19 cellular contexts compared by ENCODE assay signal in the genomic region with DNA sequence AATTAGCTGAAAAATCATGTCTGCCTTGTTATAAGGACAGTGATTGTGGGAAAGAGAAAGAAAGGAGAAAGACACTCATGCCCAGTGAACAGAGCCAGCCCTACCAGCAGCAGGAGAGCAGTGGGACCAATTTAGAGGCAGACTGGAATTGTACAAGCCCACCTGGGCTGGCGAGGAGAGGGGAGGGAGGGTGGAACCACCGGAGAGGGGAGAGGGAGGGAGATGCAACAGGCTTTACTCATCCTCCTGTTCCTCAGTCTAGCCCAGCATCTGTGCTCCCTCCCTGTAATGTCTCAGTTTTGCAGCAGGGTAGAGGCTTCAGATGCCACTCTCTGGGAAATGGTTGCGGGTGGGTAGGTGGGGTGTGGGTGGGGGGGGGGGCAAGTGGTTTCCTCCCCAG. TPM values are rescaled to one million over a fixed set of nuclear protein-coding genes. Genes with fewer than 3 reads are reported as not detected.
DNase-seq lines count a peak whose midpoint lies in the region; ATAC-seq and TF ChIP-seq lines count a peak whose summit lies in the region.
"Had no signal": no experiment of that assay in that cellular context is flagged by ENCODE, and none has a peak within 500 bp of the region (broad histone marks: within the 10 kb centered on the region; RNA-seq: fewer than 3 reads in every experiment).

No MANE protein-coding gene starts in this region.

- no peak for ATAC-seq in HG03354 (IDR thresholded peaks at IDR 0.05; ENCODE audit: poor library complexity, severe bottlenecking, unreplicated experiment)
- ATAC-seq in GM21515 (IDR thresholded peaks at IDR 0.05; ENCODE audit: unreplicated experiment), result no peak
- no peak for ATAC-seq in activated T-cell treated with anti-CD3 and anti-CD28 coated beads, Interleukin-2, amount 50 U/mL, for 4 hours
- ATAC-seq: CD8-positive, alpha-beta T cell; HCT116 had no signal

- H3K27me3 Mint-ChIP-seq in brain, result peaks cover 5% of the 10 kb centered on the region
- H3K27me3 Mint-ChIP-seq in neural crest cell (ENCODE audit: low read depth), result no peaks in the 10 kb centered on the region
- no peaks in the 10 kb centered on the region for H3K27me3 Mint-ChIP-seq in activated T-cell treated with anti-CD3 and anti-CD28 coated beads, Interleukin-2, amount 50 U/mL, for 4 hours (ENCODE audit: low read depth)
- H3K27me3 Mint-ChIP-seq: B cell; CD4-positive, CD25-positive, alpha-beta regulatory T cell had no signal

- H3K27ac Mint-ChIP-seq in brain (peak overlapping the region in 3 of 5 experiments; percentile 13 to 84 (median 30)), neural crest cell (ENCODE audit: unreplicated experiment) (peak overlapping the region; percentile 52)
- H3K27ac Mint-ChIP-seq: B cell; CD4-positive, CD25-positive, alpha-beta regulatory T cell; CD8-positive, alpha-beta T cell; H9; HFFc6 had no signal

- H3K36me3 Mint-ChIP-seq in brain, result peaks cover under 1% of the 10 kb centered on the region
- H3K36me3 Mint-ChIP-seq in neural crest cell (ENCODE audit: low read depth), result no peaks in the 10 kb centered on the region
- H3K36me3 Mint-ChIP-seq in activated T-cell treated with anti-CD3 and anti-CD28 coated beads, Interleukin-2, amount 50 U/mL, for 4 hours (ENCODE audit: insufficient read depth), result no peaks in the 10 kb centered on the region
- H3K36me3 Mint-ChIP-seq: CD8-positive, alpha-beta T cell had no signal

- H3K4me3 Mint-ChIP-seq in brain (no peak overlapping the region), neural crest cell (no peak overlapping the region)
- H3K4me3 Mint-ChIP-seq in activated T-cell treated with anti-CD3 and anti-CD28 coated beads, Interleukin-2, amount 50 U/mL, for 4 hours, result no peak overlapping the region
- H3K4me3 Mint-ChIP-seq: B cell; CD4-positive, CD25-positive, alpha-beta regulatory T cell; CD8-positive, alpha-beta T cell; H9; HFFc6 had no signal

- DNase-seq in NCI-H82 (lab: John Stamatoyannopoulos, UW), result peak; percentile 27
- DNase-seq in NCI-H82 treated with DMSO at 0.1 percent for 48 hours (lab: John Stamatoyannopoulos, UW; ENCODE audit: unreplicated experiment), result no peak
- peak; percentile 52 for DNase-seq in H7
- DNase-seq in neural crest cell (ENCODE audit: low read depth, low spot score), result no peak
- no peak for DNase-seq in activated T-cell treated with anti-CD3 and anti-CD28 coated beads, Interleukin-2, amount 50 U/mL, for 4 hours
- DNase-seq: Caco-2; CD4-positive, CD25-positive, alpha-beta regulatory T cell; CD8-positive, alpha-beta T cell; DMS153; DND-41; GM23248; H9; HFFc6 had no signal

- no peak for TF ChIP-seq CTCF in brain (conservative IDR thresholded peaks at IDR 0.05)
- no peak for TF ChIP-seq CTCF in neural crest cell (conservative IDR thresholded peaks at IDR 0.05)

- H3K4me1 Mint-ChIP-seq in brain (peaks cover 37% of the 10 kb centered on the region), neural crest cell (no peaks in the 10 kb centered on the region)
- peaks cover 7% of the 10 kb centered on the region for H3K4me1 Mint-ChIP-seq in activated T-cell treated with anti-CD3 and anti-CD28 coated beads, Interleukin-2, amount 50 U/mL, for 4 hours (ENCODE audit: low read depth)

- no peaks in the 10 kb centered on the region for H3K27me3 ChIP-seq in H7 (ENCODE audit: control insufficient read depth, insufficient read depth, low read length)
- H3K27me3 ChIP-seq: BLaER1 had no signal

- H3K9me3 Mint-ChIP-seq in brain (peaks cover 0 to 2% (median 0%) of the 10 kb centered on the region in 5 experiments), neural crest cell (no peaks in the 10 kb centered on the region)
- H3K9me3 Mint-ChIP-seq in activated T-cell treated with anti-CD3 and anti-CD28 coated beads, Interleukin-2, amount 50 U/mL, for 4 hours, result no peaks in the 10 kb centered on the region
- H3K9me3 Mint-ChIP-seq: CD4-positive, CD25-positive, alpha-beta regulatory T cell; CD8-positive, alpha-beta T cell; H9; HFFc6 had no signal

- no peaks in the 10 kb centered on the region for H3K36me3 ChIP-seq in H7 (replicated peaks; ENCODE audit: control insufficient read depth, insufficient read depth, low read length)
- H3K36me3 ChIP-seq: BLaER1 had no signal

- H3K4me3 ChIP-seq in H7 (ENCODE audit: insufficient read depth, low read depth, low read length), result no peak overlapping the region
- H3K4me3 ChIP-seq: BLaER1, GM23248 had no signal

RNA-seq across cellular contexts. Expression of gene RAB11A, which starts 54.7 kb away (rescaled TPM):
- total RNA-seq in H7 (2014; rRNA removed; shearing (Covaris generic)), result 206 and 229 TPM in 2 replicates
- polyA plus RNA-seq in brain (ENCODE audit: insufficient read depth, low read depth, low replicate concordance), result 329 TPM
- 212 and 214 TPM in 2 replicates for total RNA-seq in neural crest cell
- 100 to 1,000 TPM; 127 to 139 (median 136) TPM for total RNA-seq in activated T-cell treated with anti-CD3 and anti-CD28 coated beads, Interleukin-2, amount 50 U/mL, for 4 hours

Comparison
In these comparisons a context has a peak if more than half of its experiments do, and no peak if none do; other contexts are left out.
1. DNase-seq: peak in NCI-H82 (single experiment) and H7 (single experiment); none in NCI-H82 treated with DMSO at 0.1 percent for 48 hours (single experiment), neural crest cell (single experiment) and activated T-cell treated with anti-CD3 and anti-CD28 coated beads, Interleukin-2, amount 50 U/mL, for 4 hours (single experiment).